1 cellular context compared by ENCODE assay signal in the genomic region with DNA sequence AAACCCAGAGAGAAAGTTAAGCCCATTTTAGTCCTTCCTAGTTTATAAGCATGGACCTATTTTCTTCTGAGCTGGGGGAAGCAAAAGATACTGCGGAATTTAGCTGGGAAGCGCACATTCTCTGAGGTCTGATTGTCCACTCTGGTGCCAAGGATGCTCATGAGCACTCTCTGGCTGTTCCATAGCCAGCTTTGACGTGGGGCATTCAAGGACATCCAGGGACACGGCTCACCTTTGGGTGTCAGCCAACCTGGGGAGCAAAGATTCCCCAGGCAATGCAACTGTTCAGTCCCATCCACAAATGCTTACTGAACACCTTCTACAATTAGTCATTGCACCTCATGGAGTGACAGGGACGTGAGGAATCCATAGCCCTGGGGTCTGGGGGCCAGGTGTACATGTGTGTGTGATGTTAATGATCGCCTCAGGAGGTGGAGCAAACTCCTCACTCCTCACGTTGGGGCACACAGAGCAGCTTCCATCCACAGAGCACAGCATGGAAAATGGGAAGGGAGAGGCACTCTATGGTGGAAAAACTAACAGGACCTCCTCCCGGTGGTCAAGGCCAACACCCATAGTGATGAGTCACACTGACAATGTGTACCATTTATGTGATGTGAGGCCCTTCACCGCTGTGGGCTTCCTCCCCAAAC.
TF ChIP-seq lines count a peak whose summit lies in the region.

No MANE protein-coding gene starts in this region.

TF ChIP-seq in HepG2, 621 proteins besides CTCF, POLR2A, EP300 and RAD21 (continued from another document and continues in another):
- TF ChIP-seq GATAD1 (CRISPR knock-in tag; IDR thresholded peaks at IDR 0.05) (peak; percentile 43; the same call in 1 of the 2 replicates), CENPT (CRISPR knock-in tag; IDR thresholded peaks at IDR 0.05; ENCODE audit: low read depth) (no peak), BRD4 (CRISPR knock-in tag; IDR thresholded peaks at IDR 0.05) (no peak), GABPB1 (CRISPR knock-in tag; IDR thresholded peaks at IDR 0.05) (0 out of 2 replicates have a peak, but pooled peaks have one; percentile 20), TEAD2 (CRISPR knock-in tag; IDR thresholded peaks at IDR 0.05) (no peak), RBFOX2 (IDR thresholded peaks at IDR 0.05; ENCODE audit: low read depth, low read length) (no peak), CEBPB (IDR thresholded peaks at IDR 0.05; ENCODE audit: borderline replicate concordance, low read depth, low read length) (no peak), ZNF776 (CRISPR knock-in tag; IDR thresholded peaks at IDR 0.05) (no peak), TAF1 (CRISPR knock-in tag; IDR thresholded peaks at IDR 0.05) (no peak), ZNF251 (CRISPR knock-in tag; IDR thresholded peaks at IDR 0.05) (no peak), ZNF430 (CRISPR knock-in tag; IDR thresholded peaks at IDR 0.05) (no peak), ZBTB20 (CRISPR knock-in tag; IDR thresholded peaks at IDR 0.05; ENCODE audit: borderline replicate concordance, low read depth) (peak; percentile 98; the same call in 1 of the 2 replicates), ZFP36L2 (CRISPR knock-in tag; IDR thresholded peaks at IDR 0.05) (no peak), MED1 (CRISPR knock-in tag; IDR thresholded peaks at IDR 0.05) (peak; percentile 74), BHLHE40 (IDR thresholded peaks at IDR 0.05; ENCODE audit: low read length) (no peak), TRIM24 (CRISPR knock-in tag; IDR thresholded peaks at IDR 0.05) (no peak), ZNF225 (CRISPR knock-in tag; IDR thresholded peaks at IDR 0.05) (no peak), MAFG (CRISPR knock-in tag; IDR thresholded peaks at IDR 0.05) (no peak), WIZ (CRISPR knock-in tag; IDR thresholded peaks at IDR 0.05) (no peak), RFX5 (IDR thresholded peaks at IDR 0.05; ENCODE audit: low read depth, low read length) (no peak), ZNF350 (CRISPR knock-in tag; IDR thresholded peaks at IDR 0.05; ENCODE audit: borderline replicate concordance, low read depth) (no peak), ATRX (CRISPR knock-in tag; IDR thresholded peaks at IDR 0.05; ENCODE audit: borderline replicate concordance) (no peak), TOPORS (CRISPR knock-in tag; IDR thresholded peaks at IDR 0.05) (no peak), PAF1 (CRISPR knock-in tag; IDR thresholded peaks at IDR 0.05) (no peak), DR1 (CRISPR knock-in tag; IDR thresholded peaks at IDR 0.05) (no peak), FOSL2 (CRISPR knock-in tag; IDR thresholded peaks at IDR 0.05) (peak; percentile 96), ZKSCAN8 (CRISPR knock-in tag; IDR thresholded peaks at IDR 0.05; ENCODE audit: borderline replicate concordance) (no peak), MTF1 (CRISPR knock-in tag; IDR thresholded peaks at IDR 0.05) (no peak), ZFP36L1 (CRISPR knock-in tag; IDR thresholded peaks at IDR 0.05) (peak; percentile 30; the same call in 1 of the 2 replicates), ZNF546 (CRISPR knock-in tag; conservative IDR thresholded peaks at IDR 0.05) (no peak), ATAD3A (CRISPR knock-in tag; IDR thresholded peaks at IDR 0.05) (no peak), ZBTB3 (CRISPR knock-in tag; IDR thresholded peaks at IDR 0.05; ENCODE audit: borderline replicate concordance, low read depth) (no peak), PHF21A (CRISPR knock-in tag; IDR thresholded peaks at IDR 0.05) (peak; percentile 42; the same call in 1 of the 2 replicates), ETV6 (CRISPR knock-in tag; conservative IDR thresholded peaks at IDR 0.05) (no peak), ZNF337 (CRISPR knock-in tag; IDR thresholded peaks at IDR 0.05; ENCODE audit: borderline replicate concordance, low read depth) (no peak), ZNF136 (CRISPR knock-in tag; IDR thresholded peaks at IDR 0.05; ENCODE audit: low read depth) (no peak), ZNF670 (CRISPR knock-in tag; IDR thresholded peaks at IDR 0.05; ENCODE audit: borderline replicate concordance) (peak; percentile 51; the same call in 1 of the 2 replicates), KMT2A (CRISPR knock-in tag; IDR thresholded peaks at IDR 0.05) (no peak), HNF4A (CRISPR knock-in tag; IDR thresholded peaks at IDR 0.05) (no peak; the same call in 1 of the 2 replicates)
- TF ChIP-seq, protein P1, sequence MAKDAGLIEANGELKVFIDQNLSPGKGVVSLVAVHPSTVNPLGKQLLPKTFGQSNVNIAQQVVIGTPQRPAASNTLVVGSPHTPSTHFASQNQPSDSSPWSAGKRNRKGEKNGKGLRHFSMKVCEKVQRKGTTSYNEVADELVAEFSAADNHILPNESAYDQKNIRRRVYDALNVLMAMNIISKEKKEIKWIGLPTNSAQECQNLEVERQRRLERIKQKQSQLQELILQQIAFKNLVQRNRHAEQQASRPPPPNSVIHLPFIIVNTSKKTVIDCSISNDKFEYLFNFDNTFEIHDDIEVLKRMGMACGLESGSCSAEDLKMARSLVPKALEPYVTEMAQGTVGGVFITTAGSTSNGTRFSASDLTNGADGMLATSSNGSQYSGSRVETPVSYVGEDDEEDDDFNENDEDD (CRISPR knock-in tag; IDR thresholded peaks at IDR 0.05; ENCODE audit: borderline replicate concordance): no peak
- TF ChIP-seq, protein P2, sequence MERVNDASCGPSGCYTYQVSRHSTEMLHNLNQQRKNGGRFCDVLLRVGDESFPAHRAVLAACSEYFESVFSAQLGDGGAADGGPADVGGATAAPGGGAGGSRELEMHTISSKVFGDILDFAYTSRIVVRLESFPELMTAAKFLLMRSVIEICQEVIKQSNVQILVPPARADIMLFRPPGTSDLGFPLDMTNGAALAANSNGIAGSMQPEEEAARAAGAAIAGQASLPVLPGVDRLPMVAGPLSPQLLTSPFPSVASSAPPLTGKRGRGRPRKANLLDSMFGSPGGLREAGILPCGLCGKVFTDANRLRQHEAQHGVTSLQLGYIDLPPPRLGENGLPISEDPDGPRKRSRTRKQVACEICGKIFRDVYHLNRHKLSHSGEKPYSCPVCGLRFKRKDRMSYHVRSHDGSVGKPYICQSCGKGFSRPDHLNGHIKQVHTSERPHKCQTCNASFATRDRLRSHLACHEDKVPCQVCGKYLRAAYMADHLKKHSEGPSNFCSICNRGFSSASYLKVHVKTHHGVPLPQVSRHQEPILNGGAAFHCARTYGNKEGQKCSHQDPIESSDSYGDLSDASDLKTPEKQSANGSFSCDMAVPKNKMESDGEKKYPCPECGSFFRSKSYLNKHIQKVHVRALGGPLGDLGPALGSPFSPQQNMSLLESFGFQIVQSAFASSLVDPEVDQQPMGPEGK (CRISPR knock-in tag; IDR thresholded peaks at IDR 0.05): peak; percentile 43; the same call in 1 of the 2 replicates
- TF ChIP-seq, protein P3, sequence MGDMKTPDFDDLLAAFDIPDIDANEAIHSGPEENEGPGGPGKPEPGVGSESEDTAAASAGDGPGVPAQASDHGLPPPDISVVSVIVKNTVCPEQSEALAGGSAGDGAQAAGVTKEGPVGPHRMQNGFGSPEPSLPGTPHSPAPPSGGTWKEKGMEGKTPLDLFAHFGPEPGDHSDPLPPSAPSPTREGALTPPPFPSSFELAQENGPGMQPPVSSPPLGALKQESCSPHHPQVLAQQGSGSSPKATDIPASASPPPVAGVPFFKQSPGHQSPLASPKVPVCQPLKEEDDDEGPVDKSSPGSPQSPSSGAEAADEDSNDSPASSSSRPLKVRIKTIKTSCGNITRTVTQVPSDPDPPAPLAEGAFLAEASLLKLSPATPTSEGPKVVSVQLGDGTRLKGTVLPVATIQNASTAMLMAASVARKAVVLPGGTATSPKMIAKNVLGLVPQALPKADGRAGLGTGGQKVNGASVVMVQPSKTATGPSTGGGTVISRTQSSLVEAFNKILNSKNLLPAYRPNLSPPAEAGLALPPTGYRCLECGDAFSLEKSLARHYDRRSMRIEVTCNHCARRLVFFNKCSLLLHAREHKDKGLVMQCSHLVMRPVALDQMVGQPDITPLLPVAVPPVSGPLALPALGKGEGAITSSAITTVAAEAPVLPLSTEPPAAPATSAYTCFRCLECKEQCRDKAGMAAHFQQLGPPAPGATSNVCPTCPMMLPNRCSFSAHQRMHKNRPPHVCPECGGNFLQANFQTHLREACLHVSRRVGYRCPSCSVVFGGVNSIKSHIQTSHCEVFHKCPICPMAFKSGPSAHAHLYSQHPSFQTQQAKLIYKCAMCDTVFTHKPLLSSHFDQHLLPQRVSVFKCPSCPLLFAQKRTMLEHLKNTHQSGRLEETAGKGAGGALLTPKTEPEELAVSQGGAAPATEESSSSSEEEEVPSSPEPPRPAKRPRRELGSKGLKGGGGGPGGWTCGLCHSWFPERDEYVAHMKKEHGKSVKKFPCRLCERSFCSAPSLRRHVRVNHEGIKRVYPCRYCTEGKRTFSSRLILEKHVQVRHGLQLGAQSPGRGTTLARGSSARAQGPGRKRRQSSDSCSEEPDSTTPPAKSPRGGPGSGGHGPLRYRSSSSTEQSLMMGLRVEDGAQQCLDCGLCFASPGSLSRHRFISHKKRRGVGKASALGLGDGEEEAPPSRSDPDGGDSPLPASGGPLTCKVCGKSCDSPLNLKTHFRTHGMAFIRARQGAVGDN (CRISPR knock-in tag; IDR thresholded peaks at IDR 0.05): no peak
- TF ChIP-seq, protein P4, sequence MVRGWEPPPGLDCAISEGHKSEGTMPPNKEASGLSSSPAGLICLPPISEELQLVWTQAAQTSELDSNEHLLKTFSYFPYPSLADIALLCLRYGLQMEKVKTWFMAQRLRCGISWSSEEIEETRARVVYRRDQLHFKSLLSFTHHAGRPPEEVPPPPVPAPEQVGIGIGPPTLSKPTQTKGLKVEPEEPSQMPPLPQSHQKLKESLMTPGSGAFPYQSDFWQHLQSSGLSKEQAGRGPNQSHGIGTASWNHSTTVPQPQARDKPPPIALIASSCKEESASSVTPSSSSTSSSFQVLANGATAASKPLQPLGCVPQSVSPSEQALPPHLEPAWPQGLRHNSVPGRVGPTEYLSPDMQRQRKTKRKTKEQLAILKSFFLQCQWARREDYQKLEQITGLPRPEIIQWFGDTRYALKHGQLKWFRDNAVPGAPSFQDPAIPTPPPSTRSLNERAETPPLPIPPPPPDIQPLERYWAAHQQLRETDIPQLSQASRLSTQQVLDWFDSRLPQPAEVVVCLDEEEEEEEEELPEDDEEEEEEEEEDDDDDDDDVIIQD (CRISPR knock-in tag; IDR thresholded peaks at IDR 0.05; ENCODE audit: low read depth): peak; percentile 19; the same call in 1 of the 2 replicates
- TF ChIP-seq, protein P5, sequence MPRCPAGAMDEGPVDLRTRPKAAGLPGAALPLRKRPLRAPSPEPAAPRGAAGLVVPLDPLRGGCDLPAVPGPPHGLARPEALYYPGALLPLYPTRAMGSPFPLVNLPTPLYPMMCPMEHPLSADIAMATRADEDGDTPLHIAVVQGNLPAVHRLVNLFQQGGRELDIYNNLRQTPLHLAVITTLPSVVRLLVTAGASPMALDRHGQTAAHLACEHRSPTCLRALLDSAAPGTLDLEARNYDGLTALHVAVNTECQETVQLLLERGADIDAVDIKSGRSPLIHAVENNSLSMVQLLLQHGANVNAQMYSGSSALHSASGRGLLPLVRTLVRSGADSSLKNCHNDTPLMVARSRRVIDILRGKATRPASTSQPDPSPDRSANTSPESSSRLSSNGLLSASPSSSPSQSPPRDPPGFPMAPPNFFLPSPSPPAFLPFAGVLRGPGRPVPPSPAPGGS (CRISPR knock-in tag; IDR thresholded peaks at IDR 0.05): no peak
- TF ChIP-seq, protein P6, sequence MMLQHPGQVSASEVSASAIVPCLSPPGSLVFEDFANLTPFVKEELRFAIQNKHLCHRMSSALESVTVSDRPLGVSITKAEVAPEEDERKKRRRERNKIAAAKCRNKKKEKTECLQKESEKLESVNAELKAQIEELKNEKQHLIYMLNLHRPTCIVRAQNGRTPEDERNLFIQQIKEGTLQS (CRISPR knock-in tag; IDR thresholded peaks at IDR 0.05): peak; percentile 47; the same call in 1 of the 2 replicates
- TF ChIP-seq, protein P7, sequence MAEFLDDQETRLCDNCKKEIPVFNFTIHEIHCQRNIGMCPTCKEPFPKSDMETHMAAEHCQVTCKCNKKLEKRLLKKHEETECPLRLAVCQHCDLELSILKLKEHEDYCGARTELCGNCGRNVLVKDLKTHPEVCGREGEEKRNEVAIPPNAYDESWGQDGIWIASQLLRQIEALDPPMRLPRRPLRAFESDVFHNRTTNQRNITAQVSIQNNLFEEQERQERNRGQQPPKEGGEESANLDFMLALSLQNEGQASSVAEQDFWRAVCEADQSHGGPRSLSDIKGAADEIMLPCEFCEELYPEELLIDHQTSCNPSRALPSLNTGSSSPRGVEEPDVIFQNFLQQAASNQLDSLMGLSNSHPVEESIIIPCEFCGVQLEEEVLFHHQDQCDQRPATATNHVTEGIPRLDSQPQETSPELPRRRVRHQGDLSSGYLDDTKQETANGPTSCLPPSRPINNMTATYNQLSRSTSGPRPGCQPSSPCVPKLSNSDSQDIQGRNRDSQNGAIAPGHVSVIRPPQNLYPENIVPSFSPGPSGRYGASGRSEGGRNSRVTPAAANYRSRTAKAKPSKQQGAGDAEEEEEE (CRISPR knock-in tag; IDR thresholded peaks at IDR 0.05; ENCODE audit: borderline replicate concordance): no peak
- TF ChIP-seq, protein P8, sequence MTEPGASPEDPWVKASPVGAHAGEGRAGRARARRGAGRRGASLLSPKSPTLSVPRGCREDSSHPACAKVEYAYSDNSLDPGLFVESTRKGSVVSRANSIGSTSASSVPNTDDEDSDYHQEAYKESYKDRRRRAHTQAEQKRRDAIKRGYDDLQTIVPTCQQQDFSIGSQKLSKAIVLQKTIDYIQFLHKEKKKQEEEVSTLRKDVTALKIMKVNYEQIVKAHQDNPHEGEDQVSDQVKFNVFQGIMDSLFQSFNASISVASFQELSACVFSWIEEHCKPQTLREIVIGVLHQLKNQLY (CRISPR knock-in tag; IDR thresholded peaks at IDR 0.05): no peak
- TF ChIP-seq, protein P9, sequence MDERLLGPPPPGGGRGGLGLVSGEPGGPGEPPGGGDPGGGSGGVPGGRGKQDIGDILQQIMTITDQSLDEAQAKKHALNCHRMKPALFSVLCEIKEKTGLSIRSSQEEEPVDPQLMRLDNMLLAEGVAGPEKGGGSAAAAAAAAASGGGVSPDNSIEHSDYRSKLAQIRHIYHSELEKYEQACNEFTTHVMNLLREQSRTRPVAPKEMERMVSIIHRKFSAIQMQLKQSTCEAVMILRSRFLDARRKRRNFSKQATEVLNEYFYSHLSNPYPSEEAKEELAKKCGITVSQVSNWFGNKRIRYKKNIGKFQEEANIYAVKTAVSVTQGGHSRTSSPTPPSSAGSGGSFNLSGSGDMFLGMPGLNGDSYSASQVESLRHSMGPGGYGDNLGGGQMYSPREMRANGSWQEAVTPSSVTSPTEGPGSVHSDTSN (CRISPR knock-in tag; IDR thresholded peaks at IDR 0.05): no peak
- TF ChIP-seq, protein P10, sequence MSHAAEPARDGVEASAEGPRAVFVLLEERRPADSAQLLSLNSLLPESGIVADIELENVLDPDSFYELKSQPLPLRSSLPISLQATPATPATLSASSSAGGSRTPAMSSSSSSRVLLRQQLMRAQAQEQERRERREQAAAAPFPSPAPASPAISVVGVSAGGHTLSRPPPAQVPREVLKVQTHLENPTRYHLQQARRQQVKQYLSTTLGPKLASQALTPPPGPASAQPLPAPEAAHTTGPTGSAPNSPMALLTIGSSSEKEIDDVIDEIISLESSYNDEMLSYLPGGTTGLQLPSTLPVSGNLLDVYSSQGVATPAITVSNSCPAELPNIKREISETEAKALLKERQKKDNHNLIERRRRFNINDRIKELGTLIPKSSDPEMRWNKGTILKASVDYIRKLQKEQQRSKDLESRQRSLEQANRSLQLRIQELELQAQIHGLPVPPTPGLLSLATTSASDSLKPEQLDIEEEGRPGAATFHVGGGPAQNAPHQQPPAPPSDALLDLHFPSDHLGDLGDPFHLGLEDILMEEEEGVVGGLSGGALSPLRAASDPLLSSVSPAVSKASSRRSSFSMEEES (CRISPR knock-in tag; IDR thresholded peaks at IDR 0.05): peak; percentile 37; the same call in 1 of the 2 replicates
